ENCODE assay signal across 8 cellular contexts in genomic region chr1:52602328-52603300, GRCh38. TPM values are rescaled to one million over a fixed set of nuclear protein-coding genes. Genes with fewer than 3 reads are reported as not detected.
DNase-seq lines count a peak whose midpoint lies in the region; ATAC-seq and TF ChIP-seq lines count a peak whose summit lies in the region.

TSS of gene GPX7 (plus strand) at chr1:52602371. CDS start at chr1:52602410, 39 bp downstream.

- H3K9me3 ChIP-seq in mucosa of rectum (ENCODE audit: control insufficient read depth in 2 of 2, low read length in 2 of 2): no peaks in the 10 kb centered on the region

- no peak for TF ChIP-seq CTCF in epithelial cell of proximal tubule (conservative IDR thresholded peaks at IDR 0.05; ENCODE audit: low read depth, low read length)

- no peak for ATAC-seq in GM21390 (IDR thresholded peaks at IDR 0.05; ENCODE audit: unreplicated experiment)

- DNase-seq in ELF-1 (ENCODE audit: low read depth, low spot score) (peak; percentile 23), NCI-H146 treated with DMSO at 0.1 percent for 48 hours (lab: John Stamatoyannopoulos, UW; ENCODE audit: unreplicated experiment) (peak; percentile 24), activated T-cell treated with anti-CD3 and anti-CD28 coated beads for 1 hour (ENCODE audit: low read depth) (peak; percentile 50), epithelial cell of proximal tubule (ENCODE audit: low read depth) (no peak), SIG-M5 (lab: John Stamatoyannopoulos, UW) (no peak)
- peak; percentile 19 to 34 for DNase-seq in stimulated activated CD8-positive, alpha-beta memory T cell treated with anti-CD3 and anti-CD28 coated beads, Interleukin-4, amount 100 ng/mL, for 1 hour (ENCODE audit: low read depth in 2 of 2, low spot score in 1 of 2)

- peaks cover 0 to 3% of the 10 kb centered on the region in 2 donors for H3K27me3 ChIP-seq in mucosa of rectum (ENCODE audit: control insufficient read depth in 2 of 2, insufficient read depth in 2 of 2, low read length in 2 of 2)

- peak within 1 kb of the TSS; percentile 66 to 80 for H3K9ac ChIP-seq in mucosa of rectum (ENCODE audit: low read depth in 1 of 2, low read length in 2 of 2)

- H3K27ac ChIP-seq in mucosa of rectum (ENCODE audit: low read depth in 2 of 2, low read length in 2 of 2): peak within 1 kb of the TSS; percentile 23 to 69

- H3K36me3 ChIP-seq in mucosa of rectum (ENCODE audit: control insufficient read depth in 2 of 2, insufficient read depth in 2 of 2, low read length in 2 of 2): peaks cover 0 to 4% of the 10 kb centered on the region in 2 donors

- peaks cover 9 to 10% of the 10 kb centered on the region in 2 donors for H3K4me1 ChIP-seq in mucosa of rectum (ENCODE audit: control insufficient read depth in 2 of 2, insufficient read depth in 2 of 2, low read length in 2 of 2)

- H3K4me3 ChIP-seq in epithelial cell of proximal tubule (ENCODE audit: low read depth, low read length) (peak within 1 kb of the TSS; percentile 51), mucosa of rectum (ENCODE audit: low read length in 2 of 2) (peak within 1 kb of the TSS; percentile 62 to 67)

RNA-seq across cellular contexts. Expression of gene GPX7, which starts in this region (rescaled TPM):
- total RNA-seq in epithelial cell of proximal tubule: 35.1 and 39.8 TPM in 2 replicates

Comparison
In these comparisons a context has a peak if more than half of its experiments do, and no peak if none do; other contexts are left out.
1. DNase-seq: peak in ELF-1 (single experiment), NCI-H146 treated with DMSO at 0.1 percent for 48 hours (single experiment), activated T-cell treated with anti-CD3 and anti-CD28 coated beads for 1 hour (single experiment) and stimulated activated CD8-positive, alpha-beta memory T cell treated with anti-CD3 and anti-CD28 coated beads, Interleukin-4, amount 100 ng/mL, for 1 hour (2 of 2); none in epithelial cell of proximal tubule (single experiment) and SIG-M5 (single experiment).